Comparison of ENCODE assay signal across 12 cellular contexts in the genomic region with DNA sequence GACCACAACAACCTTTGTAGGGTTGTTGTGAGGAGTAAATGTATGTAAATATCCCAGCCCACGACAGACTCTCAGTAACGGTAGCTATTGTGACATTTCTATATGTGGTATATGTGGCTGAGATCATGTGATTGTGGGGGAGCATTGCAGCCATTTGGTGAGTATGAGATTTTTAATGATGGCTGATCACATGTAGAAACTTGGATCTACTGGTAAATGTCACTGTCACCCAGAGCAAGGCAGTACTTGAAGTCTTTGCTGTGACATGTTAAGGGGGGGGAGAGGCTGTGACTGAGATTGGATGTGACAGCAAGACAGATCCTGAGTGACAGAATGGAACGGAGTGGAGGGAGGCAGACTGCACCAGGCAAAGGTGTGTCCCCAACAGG. TPM values are rescaled to one million over a fixed set of nuclear protein-coding genes. Genes with fewer than 3 reads are reported as not detected.
A peak's percentile ranks its signal among the peaks of the same experiment; 100 is the strongest.
DNase-seq lines count a peak whose midpoint lies in the region; ATAC-seq lines count a peak whose summit lies in the region.
"Had no signal": no experiment of that assay in that cellular context is flagged by ENCODE, and none has a peak within 500 bp of the region (broad histone marks: within the 10 kb centered on the region; RNA-seq: fewer than 3 reads in every experiment).

No MANE protein-coding gene starts in this region.

- H3K9ac ChIP-seq in Karpas-422 (ENCODE audit: low read length): 0 out of 2 replicates have a peak overlapping the region, but pooled peaks have one; percentile 19

- no peaks in the 10 kb centered on the region for H3K36me3 ChIP-seq in Karpas-422 (ENCODE audit: insufficient read depth, low read length)
- H3K36me3 ChIP-seq: colonic mucosa had no signal

- ATAC-seq in activated CD8-positive, alpha-beta memory T cell treated with anti-CD3 and anti-CD28 coated beads, Interleukin-2, amount 10 ng/mL, durations not matched to agents 7 days and 5 days: peak; percentile 81
- ATAC-seq in activated CD8-positive, alpha-beta T cell treated with anti-CD3 and anti-CD28 coated beads, Interleukin-2, amount 10 ng/mL, durations not matched to agents 7 days and 5 days: peak; percentile 76
- peak; percentile 91 for ATAC-seq in stimulated activated effector memory CD8-positive, alpha-beta T cell treated with anti-CD3 and anti-CD28 coated beads, Interleukin-12 subunit alpha, Interleukin-12 subunit beta, amount 100 ng/mL, for 72 hours
- ATAC-seq in GM21447 (IDR thresholded peaks at IDR 0.05; ENCODE audit: unreplicated experiment): no peak

- no peaks in the 10 kb centered on the region for H3K79me2 ChIP-seq in Karpas-422 (ENCODE audit: low read length)

- peak; percentile 63 for DNase-seq in activated CD8-positive, alpha-beta memory T cell treated with anti-CD3 and anti-CD28 coated beads, Interleukin-2, amount 10 ng/mL, durations not matched to agents 7 days and 5 days
- no peak for DNase-seq in activated CD8-positive, alpha-beta memory T cell treated with anti-CD3 and anti-CD28 coated beads for 24 hours
- DNase-seq in Karpas-422: no peak
- DNase-seq in activated CD8-positive, alpha-beta T cell treated with anti-CD3 and anti-CD28 coated beads, Interleukin-2, amount 10 ng/mL, durations not matched to agents 7 days and 5 days: peak; percentile 62
- DNase-seq in stimulated activated effector memory CD8-positive, alpha-beta T cell treated with anti-CD3 and anti-CD28 coated beads, Interleukin-12 subunit alpha, Interleukin-12 subunit beta, amount 100 ng/mL, for 72 hours (ENCODE audit: low spot score in 2 of 2): no peak
- DNase-seq in AG08395 (ENCODE audit: low spot score): no peak
- no peak for DNase-seq in effector CD4-positive, alpha-beta T cell
- DNase-seq: colonic mucosa, hypothalamus, NCI-H774 had no signal

- H3K4me2 ChIP-seq in Karpas-422 (ENCODE audit: low read depth, low read length, poor library complexity, severe bottlenecking): peak overlapping the region; percentile 42

- no peaks in the 10 kb centered on the region for H3K9me3 ChIP-seq in Karpas-422 (ENCODE audit: low read length)
- H3K9me3 ChIP-seq: colonic mucosa, HAP-1 had no signal

- H3K4me3 ChIP-seq in Karpas-422 (ENCODE audit: low read length): no peak overlapping the region
- H3K4me3 ChIP-seq: colonic mucosa, HAP-1 had no signal

- H3K27me3 ChIP-seq in Karpas-422 (ENCODE audit: low read length): no peaks in the 10 kb centered on the region
- H3K27me3 ChIP-seq: colonic mucosa had no signal

- H3K27me3 Mint-ChIP-seq in activated CD8-positive, alpha-beta memory T cell treated with anti-CD3 and anti-CD28 coated beads, Interleukin-2, amount 10 ng/mL, durations not matched to agents 7 days and 5 days: no peaks in the 10 kb centered on the region
- no peaks in the 10 kb centered on the region for H3K27me3 Mint-ChIP-seq in activated CD8-positive, alpha-beta T cell treated with anti-CD3 and anti-CD28 coated beads, Interleukin-2, amount 10 ng/mL, durations not matched to agents 7 days and 5 days (ENCODE audit: low read depth)

- no peaks in the 10 kb centered on the region for H3K9me3 Mint-ChIP-seq in activated CD8-positive, alpha-beta memory T cell treated with anti-CD3 and anti-CD28 coated beads, Interleukin-2, amount 10 ng/mL, durations not matched to agents 7 days and 5 days (ENCODE audit: low read depth)
- no peaks in the 10 kb centered on the region for H3K9me3 Mint-ChIP-seq in activated CD8-positive, alpha-beta T cell treated with anti-CD3 and anti-CD28 coated beads, Interleukin-2, amount 10 ng/mL, durations not matched to agents 7 days and 5 days (ENCODE audit: insufficient read depth)
- H3K9me3 Mint-ChIP-seq in stimulated activated effector memory CD8-positive, alpha-beta T cell treated with anti-CD3 and anti-CD28 coated beads, Interleukin-12 subunit alpha, Interleukin-12 subunit beta, amount 100 ng/mL, for 72 hours: no peaks in the 10 kb centered on the region

- peaks cover 22% of the 10 kb centered on the region for H3K4me1 ChIP-seq in Karpas-422 (ENCODE audit: low read length)
- H3K4me1 ChIP-seq: colonic mucosa, HAP-1 had no signal

- CTCF ChIA-PET in activated CD8-positive, alpha-beta memory T cell treated with anti-CD3 and anti-CD28 coated beads, Interleukin-2, amount 10 ng/mL, durations not matched to agents 7 days and 5 days (lab: Charles Lee): interaction anchor here (0.8 to 3.1 kb wide), 18 partner anchors 9 to 202 kb away, joined by 3 to 31 read pairs (median 4); a partner anchor contains a TSS
- CTCF ChIA-PET in activated CD8-positive, alpha-beta T cell treated with anti-CD3 and anti-CD28 coated beads, Interleukin-2, amount 10 ng/mL, durations not matched to agents 7 days and 5 days (lab: Charles Lee): interaction anchor here (0.8 to 4.2 kb wide), 24 partner anchors 8 to 202 kb away, joined by 3 to 46 read pairs (median 4); a partner anchor contains a TSS

- peak overlapping the region; percentile 86 for H3K27ac Mint-ChIP-seq in activated CD8-positive, alpha-beta memory T cell treated with anti-CD3 and anti-CD28 coated beads, Interleukin-2, amount 10 ng/mL, durations not matched to agents 7 days and 5 days
- H3K27ac Mint-ChIP-seq in activated CD8-positive, alpha-beta T cell treated with anti-CD3 and anti-CD28 coated beads, Interleukin-2, amount 10 ng/mL, durations not matched to agents 7 days and 5 days: peak overlapping the region; percentile 92
- H3K27ac Mint-ChIP-seq in stimulated activated effector memory CD8-positive, alpha-beta T cell treated with anti-CD3 and anti-CD28 coated beads, Interleukin-12 subunit alpha, Interleukin-12 subunit beta, amount 100 ng/mL, for 72 hours: peak overlapping the region; percentile 40

- no peak overlapping the region for H3K27ac ChIP-seq in Karpas-422 (ENCODE audit: low read length)

- peaks cover 25% of the 10 kb centered on the region for H3K36me3 Mint-ChIP-seq in activated CD8-positive, alpha-beta memory T cell treated with anti-CD3 and anti-CD28 coated beads, Interleukin-2, amount 10 ng/mL, durations not matched to agents 7 days and 5 days
- peaks cover 40% of the 10 kb centered on the region for H3K36me3 Mint-ChIP-seq in activated CD8-positive, alpha-beta T cell treated with anti-CD3 and anti-CD28 coated beads, Interleukin-2, amount 10 ng/mL, durations not matched to agents 7 days and 5 days (ENCODE audit: low read depth)
- H3K36me3 Mint-ChIP-seq in stimulated activated effector memory CD8-positive, alpha-beta T cell treated with anti-CD3 and anti-CD28 coated beads, Interleukin-12 subunit alpha, Interleukin-12 subunit beta, amount 100 ng/mL, for 72 hours: no peaks in the 10 kb centered on the region

- peaks cover 44% of the 10 kb centered on the region for H3K4me1 Mint-ChIP-seq in activated CD8-positive, alpha-beta memory T cell treated with anti-CD3 and anti-CD28 coated beads, Interleukin-2, amount 10 ng/mL, durations not matched to agents 7 days and 5 days
- peaks cover 48% of the 10 kb centered on the region for H3K4me1 Mint-ChIP-seq in activated CD8-positive, alpha-beta T cell treated with anti-CD3 and anti-CD28 coated beads, Interleukin-2, amount 10 ng/mL, durations not matched to agents 7 days and 5 days (ENCODE audit: low read depth)
- H3K4me1 Mint-ChIP-seq in stimulated activated effector memory CD8-positive, alpha-beta T cell treated with anti-CD3 and anti-CD28 coated beads, Interleukin-12 subunit alpha, Interleukin-12 subunit beta, amount 100 ng/mL, for 72 hours: peaks cover 43% of the 10 kb centered on the region

- POLR2A ChIA-PET in activated CD8-positive, alpha-beta T cell treated with anti-CD3 and anti-CD28 coated beads, Interleukin-2, amount 10 ng/mL, durations not matched to agents 7 days and 5 days (lab: Charles Lee): interaction anchor here (0.6 to 5.7 kb wide), 10 partner anchors 10 to 58 kb away, joined by 3 to 99 read pairs (median 4); a partner anchor contains a TSS

- peak overlapping the region; percentile 30; the same call in 1 of the 2 replicates for H2AFZ ChIP-seq in Karpas-422 (ENCODE audit: low read length)

- H4K20me1 ChIP-seq in Karpas-422 (ENCODE audit: insufficient read depth, low read depth, low read length): no peaks in the 10 kb centered on the region

- H3K4me3 Mint-ChIP-seq in activated CD8-positive, alpha-beta memory T cell treated with anti-CD3 and anti-CD28 coated beads, Interleukin-2, amount 10 ng/mL, durations not matched to agents 7 days and 5 days: peak overlapping the region; percentile 14
- peak overlapping the region; percentile 60 for H3K4me3 Mint-ChIP-seq in activated CD8-positive, alpha-beta T cell treated with anti-CD3 and anti-CD28 coated beads, Interleukin-2, amount 10 ng/mL, durations not matched to agents 7 days and 5 days
- peak overlapping the region; percentile 32 for H3K4me3 Mint-ChIP-seq in stimulated activated effector memory CD8-positive, alpha-beta T cell treated with anti-CD3 and anti-CD28 coated beads, Interleukin-12 subunit alpha, Interleukin-12 subunit beta, amount 100 ng/mL, for 72 hours

- no peaks in the 10 kb centered on the region for H3K9me2 ChIP-seq in Karpas-422 (replicated peaks; ENCODE audit: insufficient read depth, low read length)

RNA-seq across cellular contexts. Expression of a gene that starts 23.9 kb away (rescaled TPM):
- total RNA-seq in activated CD8-positive, alpha-beta memory T cell treated with anti-CD3 and anti-CD28 coated beads, Interleukin-2, amount 10 ng/mL, durations not matched to agents 7 days and 5 days: 10 to 100 TPM; 57.1 to 63.1 TPM
- 22.3 and 24.7 TPM in 2 replicates for total RNA-seq in Karpas-422 (2014; rRNA removed; shearing (Covaris generic); ENCODE audit: low replicate concordance)
- total RNA-seq in activated CD8-positive, alpha-beta T cell treated with anti-CD3 and anti-CD28 coated beads, Interleukin-2, amount 10 ng/mL, durations not matched to agents 7 days and 5 days: 10 to 100 TPM; 34.8 to 40.1 TPM

RNA-seq across cellular contexts. Expression of a gene that starts 47.9 kb away (rescaled TPM):
- total RNA-seq in activated CD8-positive, alpha-beta memory T cell treated with anti-CD3 and anti-CD28 coated beads, Interleukin-2, amount 10 ng/mL, durations not matched to agents 7 days and 5 days: 10 to 100 TPM; 24.3 to 31.3 TPM
- total RNA-seq in Karpas-422 (2014; rRNA removed; shearing (Covaris generic); ENCODE audit: low replicate concordance): 0.75 and 1.5 TPM in 2 replicates
- 10 to 100 TPM; 28.6 to 31.0 TPM for total RNA-seq in activated CD8-positive, alpha-beta T cell treated with anti-CD3 and anti-CD28 coated beads, Interleukin-2, amount 10 ng/mL, durations not matched to agents 7 days and 5 days

RNA-seq across cellular contexts. Expression of a gene that starts 55.0 kb away (rescaled TPM):
- total RNA-seq in activated CD8-positive, alpha-beta memory T cell treated with anti-CD3 and anti-CD28 coated beads, Interleukin-2, amount 10 ng/mL, durations not matched to agents 7 days and 5 days: 10 to 100 TPM; 12.6 to 16.9 TPM
- total RNA-seq in Karpas-422 (2014; rRNA removed; shearing (Covaris generic); ENCODE audit: low replicate concordance): 2.9 and 7.8 TPM in 2 replicates
- 10 to 100 TPM; 18.6 to 19.7 TPM for total RNA-seq in activated CD8-positive, alpha-beta T cell treated with anti-CD3 and anti-CD28 coated beads, Interleukin-2, amount 10 ng/mL, durations not matched to agents 7 days and 5 days
- total RNA-seq: colonic mucosa had no signal

Comparison
In these comparisons a context has a peak if more than half of its experiments do, and no peak if none do; other contexts are left out.
1. DNase-seq: peak in activated CD8-positive, alpha-beta memory T cell treated with anti-CD3 and anti-CD28 coated beads, Interleukin-2, amount 10 ng/mL, durations not matched to agents 7 days and 5 days (single experiment) and activated CD8-positive, alpha-beta T cell treated with anti-CD3 and anti-CD28 coated beads, Interleukin-2, amount 10 ng/mL, durations not matched to agents 7 days and 5 days (single experiment); none in activated CD8-positive, alpha-beta memory T cell treated with anti-CD3 and anti-CD28 coated beads for 24 hours (single experiment), Karpas-422 (single experiment), stimulated activated effector memory CD8-positive, alpha-beta T cell treated with anti-CD3 and anti-CD28 coated beads, Interleukin-12 subunit alpha, Interleukin-12 subunit beta, amount 100 ng/mL, for 72 hours (0 of 2), AG08395 (single experiment) and effector CD4-positive, alpha-beta T cell (single experiment).
2. H3K27ac Mint-ChIP-seq: peak in every context shown above with its lines; median percentile 92 in activated CD8-positive, alpha-beta T cell treated with anti-CD3 and anti-CD28 coated beads, Interleukin-2, amount 10 ng/mL, durations not matched to agents 7 days and 5 days; 86 in activated CD8-positive, alpha-beta memory T cell treated with anti-CD3 and anti-CD28 coated beads, Interleukin-2, amount 10 ng/mL, durations not matched to agents 7 days and 5 days; 40 in stimulated activated effector memory CD8-positive, alpha-beta T cell treated with anti-CD3 and anti-CD28 coated beads, Interleukin-12 subunit alpha, Interleukin-12 subunit beta, amount 100 ng/mL, for 72 hours.
3. RNA of a gene that starts 47.9 kb away (total RNA-seq): 24.3 to 31.3 TPM in activated CD8-positive, alpha-beta memory T cell treated with anti-CD3 and anti-CD28 coated beads, Interleukin-2, amount 10 ng/mL, durations not matched to agents 7 days and 5 days and 28.6 to 31.0 TPM in activated CD8-positive, alpha-beta T cell treated with anti-CD3 and anti-CD28 coated beads, Interleukin-2, amount 10 ng/mL, durations not matched to agents 7 days and 5 days; 0.75 to 1.5 TPM in Karpas-422; every median in the first group is over 10 times any median in the second.
4. Peak in every context shown above with its lines, with median percentiles within 50 percentile points of each other: H3K4me3 Mint-ChIP-seq.